In the genomic region with DNA sequence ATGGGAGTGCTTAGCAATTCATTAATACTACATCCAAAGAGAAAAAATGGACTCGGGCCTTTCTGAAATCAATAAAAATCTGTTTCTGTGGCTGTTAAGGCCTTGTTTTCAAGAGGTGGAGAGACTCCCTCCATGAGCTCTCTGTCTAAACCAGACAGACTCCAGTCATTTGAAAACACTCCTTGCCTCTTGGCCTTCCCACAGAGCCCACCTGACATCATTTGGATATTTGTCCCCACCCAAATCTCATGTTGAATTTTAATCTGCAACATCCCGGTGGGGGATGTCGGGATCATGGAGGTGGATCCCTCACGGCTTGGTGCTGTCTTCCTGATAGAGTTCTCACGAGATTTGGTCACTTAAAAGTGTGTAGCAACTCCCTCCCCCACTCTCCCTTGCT, we compare ENCODE assay signal across 29 cellular contexts.
A peak's percentile ranks its signal among the peaks of the same experiment; 100 is the strongest.
DNase-seq lines count a peak whose midpoint lies in the region; TF ChIP-seq lines count a peak whose summit lies in the region.
"Had no signal": no experiment of that assay in that cellular context is flagged by ENCODE, and none has a peak within 500 bp of the region (broad histone marks: within the 10 kb centered on the region; RNA-seq: fewer than 3 reads in every experiment).

No MANE protein-coding gene starts in this region.

- H3K4me3 ChIP-seq in vagina (no peak overlapping the region), testis (no peak overlapping the region), ascending aorta (no peak overlapping the region)
- H3K4me3 ChIP-seq: A549; BLaER1; BLaER1 treated with 17β-estradiol and CSF1 and Interleukin-3, amounts not matched to agents 10 nM and 100 nM had no signal

- no peak overlapping the region for H3K27ac ChIP-seq in vagina
- H3K27ac ChIP-seq in testis: no peak overlapping the region
- H3K27ac ChIP-seq in ascending aorta: no peak overlapping the region
- H3K27ac ChIP-seq: 22Rv1; A549; BLaER1; BLaER1 treated with 17β-estradiol and CSF1 and Interleukin-3, amounts not matched to agents 10 nM and 100 nM; C4-2B had no signal

- DNase-seq in vagina (ENCODE audit: extremely low spot score in 2 of 2): peak; percentile 37 to 52
- DNase-seq in testis: no peak
- no peak for DNase-seq in ascending aorta (ENCODE audit: low spot score in 2 of 2)
- DNase-seq: 8988T; ACHN; AML-193; BE2C; C1 segment of cervical spinal cord; Caco-2; Calu3; CD4-positive, alpha-beta memory T cell; CD4-positive, alpha-beta T cell; CD4-positive, CD25-positive, alpha-beta regulatory T cell; CD8-positive, alpha-beta memory T cell; CD8-positive, alpha-beta T cell; COR-L47; DMS 273 treated with DMSO at 0.1 percent for 48 hours; DMS153; DMS53; DMS79; DMS79 treated with DMSO at 0.1 percent for 48 hours; DND-41; EL had no signal

- intact Hi-C loops in vagina (cut with DNase I) (no loop called here), testis (cut with DNase I; ENCODE audit: low total_unique reads) (no loop called here), ascending aorta (cut with DNase I) (no loop called here)

- H3K27me3 ChIP-seq in vagina (no peaks in the 10 kb centered on the region), testis (no peaks in the 10 kb centered on the region), ascending aorta (no peaks in the 10 kb centered on the region)
- H3K27me3 ChIP-seq: BE2C; BLaER1; BLaER1 treated with 17β-estradiol and CSF1 and Interleukin-3, amounts not matched to agents 10 nM and 100 nM had no signal

- H3K4me1 ChIP-seq in vagina: no peaks in the 10 kb centered on the region
- no peaks in the 10 kb centered on the region for H3K4me1 ChIP-seq in testis
- no peaks in the 10 kb centered on the region for H3K4me1 ChIP-seq in ascending aorta
- H3K4me1 ChIP-seq: BE2C, Caco-2 had no signal

- WGBS in testis, 2 donors: 82 to 87% methylated on average over 5 of the region's 5 CpGs

- no peak for TF ChIP-seq CTCF in vagina (IDR thresholded peaks at IDR 0.05)
- no peak for TF ChIP-seq CTCF in testis (IDR thresholded peaks at IDR 0.05)
- no peak for TF ChIP-seq CTCF in ascending aorta (IDR thresholded peaks at IDR 0.05)

- H3K9me3 ChIP-seq in vagina (no peaks in the 10 kb centered on the region), testis (no peaks in the 10 kb centered on the region), ascending aorta (no peaks in the 10 kb centered on the region)
- H3K9me3 ChIP-seq: A549, BE2C, Caco-2 had no signal

- H3K36me3 ChIP-seq in vagina (no peaks in the 10 kb centered on the region), testis (ENCODE audit: low read depth, missing control alignments) (no peaks in the 10 kb centered on the region), ascending aorta (no peaks in the 10 kb centered on the region)
- H3K36me3 ChIP-seq: BE2C; BLaER1; BLaER1 treated with 17β-estradiol and CSF1 and Interleukin-3, amounts not matched to agents 10 nM and 100 nM had no signal

- no peak for TF ChIP-seq POLR2A in vagina (IDR thresholded peaks at IDR 0.05)
- no peak for TF ChIP-seq POLR2A in testis (IDR thresholded peaks at IDR 0.05)

TF ChIP-seq in PFSK-1, 5 proteins besides CTCF, POLR2A, EP300 and RAD21:
- TF ChIP-seq SIN3A (IDR thresholded peaks at IDR 0.05; ENCODE audit: borderline replicate concordance, insufficient read depth, low read length) (no peak), POLR2AphosphoS5 (IDR thresholded peaks at IDR 0.05; ENCODE audit: low read depth, low read length) (peak; percentile 93)

Comparison
In these comparisons a context has a peak if more than half of its experiments do, and no peak if none do; other contexts are left out.
1. DNase-seq: peak in vagina (2 of 2); none in testis (single experiment) and ascending aorta (0 of 2).